ENCODE assay signal across 28 cellular contexts in genomic region chr4:132333723-132334045, GRCh38.
DNase-seq lines count a peak whose midpoint lies in the region; ATAC-seq and TF ChIP-seq lines count a peak whose summit lies in the region.
"Had no signal": no experiment of that assay in that cellular context is flagged by ENCODE, and none has a peak within 500 bp of the region (broad histone marks: within the 10 kb centered on the region; RNA-seq: fewer than 3 reads in every experiment).

No MANE protein-coding gene starts in this region.

- H3K27me3 ChIP-seq in breast epithelium, result no peaks in the 10 kb centered on the region
- H3K27me3 ChIP-seq in fibroblast of lung (ENCODE audit: control insufficient read depth, insufficient read depth, low read length), result no peaks in the 10 kb centered on the region
- H3K27me3 ChIP-seq: tibial nerve had no signal

- H3K27ac Mint-ChIP-seq in MCF 10A (ENCODE audit: low read depth, unreplicated experiment), result peak overlapping the region; percentile 8
- H3K27ac Mint-ChIP-seq: activated CD8-positive, alpha-beta memory T cell treated with anti-CD3 and anti-CD28 coated beads, Interleukin-2, amount 10 ng/mL, durations not matched to agents 7 days and 5 days; activated T-cell treated with anti-CD3 and anti-CD28 coated beads, Interleukin-2, amount 50 U/mL, for 72 hours; CD4-positive, alpha-beta memory T cell; H9; nephron progenitor cell; WTC11 had no signal

- H3K4me3 Mint-ChIP-seq in MCF 10A (ENCODE audit: unreplicated experiment), result peak overlapping the region; percentile 5
- H3K4me3 Mint-ChIP-seq: activated CD8-positive, alpha-beta memory T cell treated with anti-CD3 and anti-CD28 coated beads, Interleukin-2, amount 10 ng/mL, durations not matched to agents 7 days and 5 days; activated T-cell treated with anti-CD3 and anti-CD28 coated beads, Interleukin-2, amount 50 U/mL, for 72 hours; CD4-positive, alpha-beta memory T cell; H9; nephron progenitor cell; WTC11 had no signal

- H3K36me3 Mint-ChIP-seq in MCF 10A (ENCODE audit: insufficient read depth, unreplicated experiment), result no peaks in the 10 kb centered on the region
- H3K36me3 Mint-ChIP-seq: activated CD8-positive, alpha-beta memory T cell treated with anti-CD3 and anti-CD28 coated beads, Interleukin-2, amount 10 ng/mL, durations not matched to agents 7 days and 5 days; CD4-positive, alpha-beta memory T cell had no signal

- no peaks in the 10 kb centered on the region for H3K9me3 ChIP-seq in breast epithelium
- no peaks in the 10 kb centered on the region for H3K9me3 ChIP-seq in fibroblast of lung (ENCODE audit: control insufficient read depth, insufficient read depth, low read depth, low read length)
- H3K9me3 ChIP-seq: lower lobe of right lung, tibial nerve had no signal

- peaks cover 21% of the 10 kb centered on the region for H3K4me1 Mint-ChIP-seq in MCF 10A (ENCODE audit: insufficient read depth, unreplicated experiment)
- H3K4me1 Mint-ChIP-seq: activated CD8-positive, alpha-beta memory T cell treated with anti-CD3 and anti-CD28 coated beads, Interleukin-2, amount 10 ng/mL, durations not matched to agents 7 days and 5 days; CD4-positive, alpha-beta memory T cell; nephron progenitor cell; WTC11 had no signal

- CTCF ChIA-PET in MCF 10A (lab: Yijun Ruan, JAX), result no interaction called here

- BruUV-seq in MCF 10A (replicated peaks; lab: Mats Ljungman, UMichigan), result no TSS peak

- no peak for TF ChIP-seq POLR2A in breast epithelium (IDR thresholded peaks at IDR 0.05)

- no peak overlapping the region for H3K27ac ChIP-seq in breast epithelium
- no peak overlapping the region for H3K27ac ChIP-seq in fibroblast of lung (ENCODE audit: insufficient read depth, low read length)
- H3K27ac ChIP-seq: 22Rv1, lower lobe of right lung, parathyroid adenoma, PC-9, tibial nerve had no signal

- H3K4me3 ChIP-seq in breast epithelium (no peak overlapping the region), fibroblast of lung (replicated peaks in 1 of 4; ENCODE audit: control extremely low read depth in 1 of 4, insufficient read depth in 1 of 4, low read depth in 3 of 4, low read length in 4 of 4) (no peak overlapping the region), skeletal muscle cell (ENCODE audit: low read depth, low read length) (no peak overlapping the region)
- H3K4me3 ChIP-seq: lower lobe of right lung, PC-9, tibial nerve had no signal

- H2AFZ ChIP-seq in fibroblast of lung (ENCODE audit: low read length), result no peak overlapping the region
- H2AFZ ChIP-seq: parathyroid adenoma, PC-9 had no signal

- H3K4me2 ChIP-seq in fibroblast of lung (ENCODE audit: extremely low read depth, insufficient read depth, low read length), result peak overlapping the region; percentile 25
- H3K4me2 ChIP-seq: PC-9 had no signal

- POLR2A ChIA-PET in MCF 10A (lab: Yijun Ruan, JAX), result no interaction called here

- peak; percentile 51 for DNase-seq in MCF 10A (ENCODE audit: unreplicated experiment)
- DNase-seq in breast epithelium (ENCODE audit: low spot score in 2 of 2), result no peak
- peak; percentile 26 for DNase-seq in amniotic stem cell (lab: John Stamatoyannopoulos, UW)
- DNase-seq in fibroblast of lung (ENCODE audit: low read depth in 2 of 2), result peak; percentile 59 to 70
- DNase-seq in skeletal muscle cell (ENCODE audit: low read depth), result peak; percentile 65
- no peak for DNase-seq in NCI-H748 (lab: John Stamatoyannopoulos, UW; ENCODE audit: unreplicated experiment)
- no peak for DNase-seq in SIG-M5 (lab: John Stamatoyannopoulos, UW)
- DNase-seq in omental fat pad (ENCODE audit: low spot score), result no peak
- DNase-seq: activated CD8-positive, alpha-beta memory T cell treated with anti-CD3 and anti-CD28 coated beads, Interleukin-2, amount 10 ng/mL, durations not matched to agents 7 days and 5 days; activated naive CD4-positive, alpha-beta T cell; activated T-cell treated with anti-CD3 and anti-CD28 coated beads, Interleukin-2, amount 50 U/mL, for 72 hours; amygdala; CD4-positive, alpha-beta memory T cell; central memory CD4-positive, alpha-beta T cell; dermis blood vessel endothelial cell; H9; lower lobe of right lung; NCI-H1694; NCI-H510A treated with DMSO at 0.1 percent for 48 hours; nephron progenitor cell; NK-92 treated with Interleukin-12 subunit alpha and Interleukin-12 subunit beta, amount 100 ng/mL, for 24 hours; PC-9; SHP77; T-helper 9 cell had no signal

- no peaks in the 10 kb centered on the region for H3K27me3 Mint-ChIP-seq in MCF 10A (ENCODE audit: insufficient read depth, unreplicated experiment)
- H3K27me3 Mint-ChIP-seq: activated CD8-positive, alpha-beta memory T cell treated with anti-CD3 and anti-CD28 coated beads, Interleukin-2, amount 10 ng/mL, durations not matched to agents 7 days and 5 days; CD4-positive, alpha-beta memory T cell had no signal

- H3K9me3 Mint-ChIP-seq in MCF 10A (ENCODE audit: unreplicated experiment), result peaks cover 6% of the 10 kb centered on the region
- H3K9me3 Mint-ChIP-seq: nephron progenitor cell had no signal

- intact Hi-C loops in MCF 10A (cut with micrococcal nuclease) (no loop called here), breast epithelium (cut with DNase I; ENCODE audit: low total_unique reads) (no loop called here)

- no peak for ATAC-seq in omental fat pad (ENCODE audit: low FRiP score)
- ATAC-seq: activated CD8-positive, alpha-beta memory T cell treated with anti-CD3 and anti-CD28 coated beads, Interleukin-2, amount 10 ng/mL, durations not matched to agents 7 days and 5 days; activated T-cell treated with anti-CD3 and anti-CD28 coated beads, Interleukin-2, amount 50 U/mL, for 72 hours; lower lobe of right lung had no signal

- H3K4me1 ChIP-seq in breast epithelium (no peaks in the 10 kb centered on the region), fibroblast of lung (ENCODE audit: control insufficient read depth, extremely low read depth, insufficient read depth, low read length) (no peaks in the 10 kb centered on the region)
- H3K4me1 ChIP-seq: lower lobe of right lung, parathyroid adenoma, tibial nerve had no signal

- H3K79me2 ChIP-seq in fibroblast of lung (ENCODE audit: control insufficient read depth, insufficient read depth, low read length), result no peaks in the 10 kb centered on the region
- H3K79me2 ChIP-seq: parathyroid adenoma had no signal

- H3K9ac ChIP-seq in fibroblast of lung (ENCODE audit: insufficient read depth, low read length), result no peak overlapping the region
- H3K9ac ChIP-seq: parathyroid adenoma had no signal

- H4K20me1 ChIP-seq in fibroblast of lung (ENCODE audit: control insufficient read depth, extremely low read depth, insufficient read depth, low read length), result no peaks in the 10 kb centered on the region

- H3K36me3 ChIP-seq in breast epithelium (no peaks in the 10 kb centered on the region), fibroblast of lung (ENCODE audit: control insufficient read depth, insufficient read depth, low read length) (no peaks in the 10 kb centered on the region)
- H3K36me3 ChIP-seq: lower lobe of right lung, tibial nerve had no signal

- TF ChIP-seq CTCF in MCF 10A (IDR thresholded peaks at IDR 0.05; ENCODE audit: unreplicated experiment) (no peak), breast epithelium (IDR thresholded peaks at IDR 0.05) (no peak), fibroblast of lung (conservative IDR thresholded peaks at IDR 0.05 in 1 of 2, IDR thresholded peaks at IDR 0.05 in 1 of 2; ENCODE audit: low read depth in 1 of 2, low read length in 2 of 2) (no peak), omental fat pad (IDR thresholded peaks at IDR 0.05) (no peak)

Comparison
In these comparisons a context has a peak if more than half of its experiments do, and no peak if none do; other contexts are left out.
1. DNase-seq: peak in MCF 10A (single experiment), amniotic stem cell (single experiment), fibroblast of lung (2 of 2) and skeletal muscle cell (single experiment); none in breast epithelium (0 of 2), NCI-H748 (single experiment), SIG-M5 (single experiment) and omental fat pad (single experiment).